Comparison of ENCODE assay signal across 1 cellular context in genomic region chr18:24426398-24427294, GRCh38.
TF ChIP-seq lines count a peak whose summit lies in the region.

A gene with protein sequence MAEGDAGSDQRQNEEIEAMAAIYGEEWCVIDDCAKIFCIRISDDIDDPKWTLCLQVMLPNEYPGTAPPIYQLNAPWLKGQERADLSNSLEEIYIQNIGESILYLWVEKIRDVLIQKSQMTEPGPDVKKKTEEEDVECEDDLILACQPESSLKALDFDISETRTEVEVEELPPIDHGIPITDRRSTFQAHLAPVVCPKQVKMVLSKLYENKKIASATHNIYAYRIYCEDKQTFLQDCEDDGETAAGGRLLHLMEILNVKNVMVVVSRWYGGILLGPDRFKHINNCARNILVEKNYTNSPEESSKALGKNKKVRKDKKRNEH (plus strand): TSS chr18:24426670. CDS start chr18:24426757, 87 bp downstream.

TF ChIP-seq in K562, 482 proteins besides CTCF, POLR2A, EP300 and RAD21 (continued from another document and continues in another):
- no peak for TF ChIP-seq XRCC4 (IDR thresholded peaks at IDR 0.05; ENCODE audit: extremely low read depth, insufficient read depth, insufficient read length)
- no peak for TF ChIP-seq PTTG1 (tag; IDR thresholded peaks at IDR 0.05; ENCODE audit: low read depth)
- TF ChIP-seq, protein P1, sequence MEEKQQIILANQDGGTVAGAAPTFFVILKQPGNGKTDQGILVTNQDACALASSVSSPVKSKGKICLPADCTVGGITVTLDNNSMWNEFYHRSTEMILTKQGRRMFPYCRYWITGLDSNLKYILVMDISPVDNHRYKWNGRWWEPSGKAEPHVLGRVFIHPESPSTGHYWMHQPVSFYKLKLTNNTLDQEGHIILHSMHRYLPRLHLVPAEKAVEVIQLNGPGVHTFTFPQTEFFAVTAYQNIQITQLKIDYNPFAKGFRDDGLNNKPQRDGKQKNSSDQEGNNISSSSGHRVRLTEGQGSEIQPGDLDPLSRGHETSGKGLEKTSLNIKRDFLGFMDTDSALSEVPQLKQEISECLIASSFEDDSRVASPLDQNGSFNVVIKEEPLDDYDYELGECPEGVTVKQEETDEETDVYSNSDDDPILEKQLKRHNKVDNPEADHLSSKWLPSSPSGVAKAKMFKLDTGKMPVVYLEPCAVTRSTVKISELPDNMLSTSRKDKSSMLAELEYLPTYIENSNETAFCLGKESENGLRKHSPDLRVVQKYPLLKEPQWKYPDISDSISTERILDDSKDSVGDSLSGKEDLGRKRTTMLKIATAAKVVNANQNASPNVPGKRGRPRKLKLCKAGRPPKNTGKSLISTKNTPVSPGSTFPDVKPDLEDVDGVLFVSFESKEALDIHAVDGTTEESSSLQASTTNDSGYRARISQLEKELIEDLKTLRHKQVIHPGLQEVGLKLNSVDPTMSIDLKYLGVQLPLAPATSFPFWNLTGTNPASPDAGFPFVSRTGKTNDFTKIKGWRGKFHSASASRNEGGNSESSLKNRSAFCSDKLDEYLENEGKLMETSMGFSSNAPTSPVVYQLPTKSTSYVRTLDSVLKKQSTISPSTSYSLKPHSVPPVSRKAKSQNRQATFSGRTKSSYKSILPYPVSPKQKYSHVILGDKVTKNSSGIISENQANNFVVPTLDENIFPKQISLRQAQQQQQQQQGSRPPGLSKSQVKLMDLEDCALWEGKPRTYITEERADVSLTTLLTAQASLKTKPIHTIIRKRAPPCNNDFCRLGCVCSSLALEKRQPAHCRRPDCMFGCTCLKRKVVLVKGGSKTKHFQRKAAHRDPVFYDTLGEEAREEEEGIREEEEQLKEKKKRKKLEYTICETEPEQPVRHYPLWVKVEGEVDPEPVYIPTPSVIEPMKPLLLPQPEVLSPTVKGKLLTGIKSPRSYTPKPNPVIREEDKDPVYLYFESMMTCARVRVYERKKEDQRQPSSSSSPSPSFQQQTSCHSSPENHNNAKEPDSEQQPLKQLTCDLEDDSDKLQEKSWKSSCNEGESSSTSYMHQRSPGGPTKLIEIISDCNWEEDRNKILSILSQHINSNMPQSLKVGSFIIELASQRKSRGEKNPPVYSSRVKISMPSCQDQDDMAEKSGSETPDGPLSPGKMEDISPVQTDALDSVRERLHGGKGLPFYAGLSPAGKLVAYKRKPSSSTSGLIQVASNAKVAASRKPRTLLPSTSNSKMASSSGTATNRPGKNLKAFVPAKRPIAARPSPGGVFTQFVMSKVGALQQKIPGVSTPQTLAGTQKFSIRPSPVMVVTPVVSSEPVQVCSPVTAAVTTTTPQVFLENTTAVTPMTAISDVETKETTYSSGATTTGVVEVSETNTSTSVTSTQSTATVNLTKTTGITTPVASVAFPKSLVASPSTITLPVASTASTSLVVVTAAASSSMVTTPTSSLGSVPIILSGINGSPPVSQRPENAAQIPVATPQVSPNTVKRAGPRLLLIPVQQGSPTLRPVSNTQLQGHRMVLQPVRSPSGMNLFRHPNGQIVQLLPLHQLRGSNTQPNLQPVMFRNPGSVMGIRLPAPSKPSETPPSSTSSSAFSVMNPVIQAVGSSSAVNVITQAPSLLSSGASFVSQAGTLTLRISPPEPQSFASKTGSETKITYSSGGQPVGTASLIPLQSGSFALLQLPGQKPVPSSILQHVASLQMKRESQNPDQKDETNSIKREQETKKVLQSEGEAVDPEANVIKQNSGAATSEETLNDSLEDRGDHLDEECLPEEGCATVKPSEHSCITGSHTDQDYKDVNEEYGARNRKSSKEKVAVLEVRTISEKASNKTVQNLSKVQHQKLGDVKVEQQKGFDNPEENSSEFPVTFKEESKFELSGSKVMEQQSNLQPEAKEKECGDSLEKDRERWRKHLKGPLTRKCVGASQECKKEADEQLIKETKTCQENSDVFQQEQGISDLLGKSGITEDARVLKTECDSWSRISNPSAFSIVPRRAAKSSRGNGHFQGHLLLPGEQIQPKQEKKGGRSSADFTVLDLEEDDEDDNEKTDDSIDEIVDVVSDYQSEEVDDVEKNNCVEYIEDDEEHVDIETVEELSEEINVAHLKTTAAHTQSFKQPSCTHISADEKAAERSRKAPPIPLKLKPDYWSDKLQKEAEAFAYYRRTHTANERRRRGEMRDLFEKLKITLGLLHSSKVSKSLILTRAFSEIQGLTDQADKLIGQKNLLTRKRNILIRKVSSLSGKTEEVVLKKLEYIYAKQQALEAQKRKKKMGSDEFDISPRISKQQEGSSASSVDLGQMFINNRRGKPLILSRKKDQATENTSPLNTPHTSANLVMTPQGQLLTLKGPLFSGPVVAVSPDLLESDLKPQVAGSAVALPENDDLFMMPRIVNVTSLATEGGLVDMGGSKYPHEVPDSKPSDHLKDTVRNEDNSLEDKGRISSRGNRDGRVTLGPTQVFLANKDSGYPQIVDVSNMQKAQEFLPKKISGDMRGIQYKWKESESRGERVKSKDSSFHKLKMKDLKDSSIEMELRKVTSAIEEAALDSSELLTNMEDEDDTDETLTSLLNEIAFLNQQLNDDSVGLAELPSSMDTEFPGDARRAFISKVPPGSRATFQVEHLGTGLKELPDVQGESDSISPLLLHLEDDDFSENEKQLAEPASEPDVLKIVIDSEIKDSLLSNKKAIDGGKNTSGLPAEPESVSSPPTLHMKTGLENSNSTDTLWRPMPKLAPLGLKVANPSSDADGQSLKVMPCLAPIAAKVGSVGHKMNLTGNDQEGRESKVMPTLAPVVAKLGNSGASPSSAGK (IDR thresholded peaks at IDR 0.05), result peak; percentile 85
- no peak for TF ChIP-seq SP1 (CRISPR knock-in tag; IDR thresholded peaks at IDR 0.05)
- TF ChIP-seq, protein P2, sequence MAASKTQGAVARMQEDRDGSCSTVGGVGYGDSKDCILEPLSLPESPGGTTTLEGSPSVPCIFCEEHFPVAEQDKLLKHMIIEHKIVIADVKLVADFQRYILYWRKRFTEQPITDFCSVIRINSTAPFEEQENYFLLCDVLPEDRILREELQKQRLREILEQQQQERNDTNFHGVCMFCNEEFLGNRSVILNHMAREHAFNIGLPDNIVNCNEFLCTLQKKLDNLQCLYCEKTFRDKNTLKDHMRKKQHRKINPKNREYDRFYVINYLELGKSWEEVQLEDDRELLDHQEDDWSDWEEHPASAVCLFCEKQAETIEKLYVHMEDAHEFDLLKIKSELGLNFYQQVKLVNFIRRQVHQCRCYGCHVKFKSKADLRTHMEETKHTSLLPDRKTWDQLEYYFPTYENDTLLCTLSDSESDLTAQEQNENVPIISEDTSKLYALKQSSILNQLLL (CRISPR knock-in tag; IDR thresholded peaks at IDR 0.05; ENCODE audit: borderline replicate concordance), result no peak
- no peak for TF ChIP-seq HMG20A (CRISPR knock-in tag; conservative IDR thresholded peaks at IDR 0.05)
- peak; percentile 80 for TF ChIP-seq ZNF134 (CRISPR knock-in tag; conservative IDR thresholded peaks at IDR 0.05)
- no peak; the same call in 1 of the 2 replicates for TF ChIP-seq ZNF75A (CRISPR knock-in tag; IDR thresholded peaks at IDR 0.05)
- TF ChIP-seq ARHGAP35 (IDR thresholded peaks at IDR 0.05; ENCODE audit: partially characterized antibody), result no peak
- TF ChIP-seq ZSCAN29 (IDR thresholded peaks at IDR 0.05), result no peak
- TF ChIP-seq, protein P3, sequence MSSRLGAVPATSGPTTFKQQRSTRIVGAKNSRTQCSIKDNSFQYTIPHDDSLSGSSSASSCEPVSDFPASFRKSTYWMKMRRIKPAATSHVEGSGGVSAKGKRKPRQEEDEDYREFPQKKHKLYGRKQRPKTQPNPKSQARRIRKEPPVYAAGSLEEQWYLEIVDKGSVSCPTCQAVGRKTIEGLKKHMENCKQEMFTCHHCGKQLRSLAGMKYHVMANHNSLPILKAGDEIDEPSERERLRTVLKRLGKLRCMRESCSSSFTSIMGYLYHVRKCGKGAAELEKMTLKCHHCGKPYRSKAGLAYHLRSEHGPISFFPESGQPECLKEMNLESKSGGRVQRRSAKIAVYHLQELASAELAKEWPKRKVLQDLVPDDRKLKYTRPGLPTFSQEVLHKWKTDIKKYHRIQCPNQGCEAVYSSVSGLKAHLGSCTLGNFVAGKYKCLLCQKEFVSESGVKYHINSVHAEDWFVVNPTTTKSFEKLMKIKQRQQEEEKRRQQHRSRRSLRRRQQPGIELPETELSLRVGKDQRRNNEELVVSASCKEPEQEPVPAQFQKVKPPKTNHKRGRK (tag; IDR thresholded peaks at IDR 0.05), result no peak
- TF ChIP-seq CBX3 (IDR thresholded peaks at IDR 0.05; ENCODE audit: borderline replicate concordance in 1 of 2, low read length in 2 of 2), result peak in 1 of 2 experiments; percentile 73; a peak in 1 of 3 replicates
- peak; percentile 96 for TF ChIP-seq GABPB1 (CRISPR knock-in tag; IDR thresholded peaks at IDR 0.05)
- TF ChIP-seq ZNF175 (CRISPR knock-in tag; IDR thresholded peaks at IDR 0.05; ENCODE audit: low read depth), result peak; percentile 90
- TF ChIP-seq, protein P4, sequence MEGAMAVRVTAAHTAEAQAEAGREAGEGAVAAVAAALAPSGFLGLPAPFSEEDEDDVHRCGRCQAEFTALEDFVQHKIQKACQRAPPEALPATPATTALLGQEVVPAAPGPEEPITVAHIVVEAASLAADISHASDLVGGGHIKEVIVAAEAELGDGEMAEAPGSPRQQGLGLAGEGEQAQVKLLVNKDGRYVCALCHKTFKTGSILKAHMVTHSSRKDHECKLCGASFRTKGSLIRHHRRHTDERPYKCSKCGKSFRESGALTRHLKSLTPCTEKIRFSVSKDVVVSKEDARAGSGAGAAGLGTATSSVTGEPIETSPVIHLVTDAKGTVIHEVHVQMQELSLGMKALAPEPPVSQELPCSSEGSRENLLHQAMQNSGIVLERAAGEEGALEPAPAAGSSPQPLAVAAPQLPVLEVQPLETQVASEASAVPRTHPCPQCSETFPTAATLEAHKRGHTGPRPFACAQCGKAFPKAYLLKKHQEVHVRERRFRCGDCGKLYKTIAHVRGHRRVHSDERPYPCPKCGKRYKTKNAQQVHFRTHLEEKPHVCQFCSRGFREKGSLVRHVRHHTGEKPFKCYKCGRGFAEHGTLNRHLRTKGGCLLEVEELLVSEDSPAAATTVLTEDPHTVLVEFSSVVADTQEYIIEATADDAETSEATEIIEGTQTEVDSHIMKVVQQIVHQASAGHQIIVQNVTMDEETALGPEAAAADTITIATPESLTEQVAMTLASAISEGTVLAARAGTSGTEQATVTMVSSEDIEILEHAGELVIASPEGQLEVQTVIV (CRISPR knock-in tag; IDR thresholded peaks at IDR 0.05; ENCODE audit: borderline replicate concordance), result no peak
- TF ChIP-seq RBFOX2 (IDR thresholded peaks at IDR 0.05; ENCODE audit: low read depth, low read length), result peak; percentile 96
- TF ChIP-seq EP400 (IDR thresholded peaks at IDR 0.05), result peak; percentile 83
- TF ChIP-seq, protein P5, sequence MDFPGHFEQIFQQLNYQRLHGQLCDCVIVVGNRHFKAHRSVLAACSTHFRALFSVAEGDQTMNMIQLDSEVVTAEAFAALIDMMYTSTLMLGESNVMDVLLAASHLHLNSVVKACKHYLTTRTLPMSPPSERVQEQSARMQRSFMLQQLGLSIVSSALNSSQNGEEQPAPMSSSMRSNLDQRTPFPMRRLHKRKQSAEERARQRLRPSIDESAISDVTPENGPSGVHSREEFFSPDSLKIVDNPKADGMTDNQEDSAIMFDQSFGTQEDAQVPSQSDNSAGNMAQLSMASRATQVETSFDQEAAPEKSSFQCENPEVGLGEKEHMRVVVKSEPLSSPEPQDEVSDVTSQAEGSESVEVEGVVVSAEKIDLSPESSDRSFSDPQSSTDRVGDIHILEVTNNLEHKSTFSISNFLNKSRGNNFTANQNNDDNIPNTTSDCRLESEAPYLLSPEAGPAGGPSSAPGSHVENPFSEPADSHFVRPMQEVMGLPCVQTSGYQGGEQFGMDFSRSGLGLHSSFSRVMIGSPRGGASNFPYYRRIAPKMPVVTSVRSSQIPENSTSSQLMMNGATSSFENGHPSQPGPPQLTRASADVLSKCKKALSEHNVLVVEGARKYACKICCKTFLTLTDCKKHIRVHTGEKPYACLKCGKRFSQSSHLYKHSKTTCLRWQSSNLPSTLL (IDR thresholded peaks at IDR 0.05), result no peak
- TF ChIP-seq TARDBP (IDR thresholded peaks at IDR 0.05), result no peak
- peak; percentile 78 for TF ChIP-seq HCFC1 (IDR thresholded peaks at IDR 0.05; ENCODE audit: low read depth, low read length)
- TF ChIP-seq MYNN (IDR thresholded peaks at IDR 0.05), result no peak
- TF ChIP-seq MYNN (CRISPR knock-in tag; IDR thresholded peaks at IDR 0.05), result no peak
- no peak for TF ChIP-seq JUND (IDR thresholded peaks at IDR 0.05; ENCODE audit: borderline replicate concordance, low read depth, low read length)
- TF ChIP-seq JUND (tag; IDR thresholded peaks at IDR 0.05; ENCODE audit: borderline replicate concordance, low read depth, low read length), result 0 out of 3 replicates have a peak, but pooled peaks have one; percentile 21
- TF ChIP-seq TCF7 (IDR thresholded peaks at IDR 0.05; ENCODE audit: borderline replicate concordance), result no peak
- TF ChIP-seq CAMTA2 (CRISPR knock-in tag; conservative IDR thresholded peaks at IDR 0.05), result no peak
- TF ChIP-seq ZC3H11A (IDR thresholded peaks at IDR 0.05; ENCODE audit: low read depth, low read length), result no peak
- TF ChIP-seq HDAC2 (IDR thresholded peaks at IDR 0.05), result no peak
- TF ChIP-seq ZNF121 (CRISPR knock-in tag; conservative IDR thresholded peaks at IDR 0.05), result no peak
- peak; percentile 71 for TF ChIP-seq ZNF41 (CRISPR knock-in tag; conservative IDR thresholded peaks at IDR 0.05)
- peak; percentile 94 for TF ChIP-seq ZNF76 (CRISPR knock-in tag; IDR thresholded peaks at IDR 0.05; ENCODE audit: borderline replicate concordance)
- no peak for TF ChIP-seq RBM22 (IDR thresholded peaks at IDR 0.05; ENCODE audit: low read depth, low read length, poor library complexity, severe bottlenecking)
- TF ChIP-seq ZKSCAN8 (CRISPR knock-in tag; IDR thresholded peaks at IDR 0.05), result peak; percentile 73; the same call in 1 of the 2 replicates
- 0 out of 2 replicates have a peak, but pooled peaks have one; percentile 40 for TF ChIP-seq ZNF174 (CRISPR knock-in tag; IDR thresholded peaks at IDR 0.05)
- no peak for TF ChIP-seq ZNF780A (CRISPR knock-in tag; IDR thresholded peaks at IDR 0.05)
- peak; percentile 81 for TF ChIP-seq KLF1 (tag; IDR thresholded peaks at IDR 0.05)
- TF ChIP-seq TCF3 (CRISPR knock-in tag; IDR thresholded peaks at IDR 0.05), result no peak
- peak; percentile 85 for TF ChIP-seq ZNF589 (CRISPR knock-in tag; IDR thresholded peaks at IDR 0.05; ENCODE audit: low read depth)
- no peak for TF ChIP-seq ZHX1 (conservative IDR thresholded peaks at IDR 0.05; ENCODE audit: low read length)
- TF ChIP-seq GTF2A2 (tag; IDR thresholded peaks at IDR 0.05), result no peak; the same call in 1 of the 2 replicates
